In the genomic region with DNA sequence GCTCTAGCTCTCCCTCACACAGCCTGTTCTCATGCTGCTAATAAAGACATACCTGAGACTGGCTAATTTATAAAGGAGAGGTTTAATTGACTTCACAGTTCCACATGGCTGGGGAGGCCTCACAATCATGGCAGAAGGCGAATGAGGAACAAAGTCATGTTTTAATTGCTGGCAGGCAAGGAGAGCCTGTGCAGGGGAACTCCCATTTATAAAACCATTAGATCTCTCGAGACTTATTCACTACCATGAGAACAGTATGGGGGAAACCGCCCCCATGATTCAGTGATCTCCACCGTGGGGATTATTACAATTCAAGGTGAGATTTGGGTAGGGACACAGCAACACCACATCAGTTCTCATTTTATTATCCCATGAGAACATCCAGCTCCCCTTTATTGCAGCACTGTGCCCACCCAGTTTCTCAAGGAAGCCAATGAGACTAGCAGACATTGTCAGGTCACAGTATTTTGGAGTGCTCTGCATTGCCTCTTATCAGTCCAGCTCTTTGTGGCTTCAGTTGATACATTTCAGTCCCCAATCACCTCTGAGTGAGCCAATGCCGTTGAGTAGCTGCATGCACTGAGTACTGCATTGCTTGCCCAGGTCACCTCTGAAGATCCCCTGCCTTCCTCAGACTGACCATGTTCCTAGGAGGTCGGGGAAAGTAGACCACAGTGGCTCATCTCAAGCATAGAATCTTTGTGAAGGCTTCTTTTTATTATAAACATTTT, we compare ENCODE assay signal across 1 cellular context.
TF ChIP-seq lines count a peak whose summit lies in the region.

No MANE protein-coding gene starts in this region.

TF ChIP-seq in IMR-90, 13 proteins besides CTCF, POLR2A, EP300 and RAD21 (continued from another document):
- TF ChIP-seq NFE2L2 (IDR thresholded peaks at IDR 0.05; ENCODE audit: low read depth, low read length) = no peak
- no peak for TF ChIP-seq CEBPB (IDR thresholded peaks at IDR 0.05; ENCODE audit: low read depth, low read length)
- TF ChIP-seq SMC3 (IDR thresholded peaks at IDR 0.05; ENCODE audit: low read depth, low read length) = no peak
- TF ChIP-seq RFX5 (IDR thresholded peaks at IDR 0.05; ENCODE audit: low read depth, low read length) = no peak
- TF ChIP-seq BHLHE40 (IDR thresholded peaks at IDR 0.05; ENCODE audit: low read depth, low read length) = no peak
- TF ChIP-seq, protein P1, sequence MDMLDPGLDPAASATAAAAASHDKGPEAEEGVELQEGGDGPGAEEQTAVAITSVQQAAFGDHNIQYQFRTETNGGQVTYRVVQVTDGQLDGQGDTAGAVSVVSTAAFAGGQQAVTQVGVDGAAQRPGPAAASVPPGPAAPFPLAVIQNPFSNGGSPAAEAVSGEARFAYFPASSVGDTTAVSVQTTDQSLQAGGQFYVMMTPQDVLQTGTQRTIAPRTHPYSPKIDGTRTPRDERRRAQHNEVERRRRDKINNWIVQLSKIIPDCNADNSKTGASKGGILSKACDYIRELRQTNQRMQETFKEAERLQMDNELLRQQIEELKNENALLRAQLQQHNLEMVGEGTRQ (IDR thresholded peaks at IDR 0.05; ENCODE audit: low read depth, low read length) = no peak
- no peak for TF ChIP-seq MAZ (IDR thresholded peaks at IDR 0.05; ENCODE audit: borderline replicate concordance, low read depth, low read length)
- TF ChIP-seq FOS (IDR thresholded peaks at IDR 0.05; ENCODE audit: low read depth, low read length) = no peak
- TF ChIP-seq RCOR1 (IDR thresholded peaks at IDR 0.05; ENCODE audit: insufficient replicate concordance, low read length) = no peak
- TF ChIP-seq MAFK (IDR thresholded peaks at IDR 0.05; ENCODE audit: low read depth, low read length) = no peak
- TF ChIP-seq CHD1 (IDR thresholded peaks at IDR 0.05; ENCODE audit: low read depth, low read length) = no peak
TF ChIP-seq in IMR-90: peak in this region for 0.
